ENCODE assay signal across 27 cellular contexts in the genomic region with DNA sequence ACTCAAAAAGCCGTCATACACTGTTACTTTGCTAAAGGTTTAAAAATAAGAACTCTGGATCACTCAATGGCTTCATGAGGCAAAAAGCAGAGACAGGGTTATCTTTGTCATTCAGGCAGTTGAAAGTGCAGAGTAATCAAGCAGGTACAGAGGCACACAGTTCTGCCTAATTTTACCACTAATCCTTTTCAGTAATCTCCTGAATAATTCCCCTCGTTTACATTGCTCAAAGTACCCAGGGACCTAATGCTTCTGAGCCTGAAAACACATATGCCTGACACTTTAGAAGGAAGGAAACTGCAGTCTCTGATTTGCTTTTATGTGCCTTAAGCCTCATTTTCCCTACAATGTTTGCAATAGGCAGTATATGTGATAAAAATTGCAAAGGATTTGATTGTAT.
"Had no signal": no experiment of that assay in that cellular context is flagged by ENCODE, and none has a peak within 500 bp of the region (broad histone marks: within the 10 kb centered on the region; RNA-seq: fewer than 3 reads in every experiment).

No MANE protein-coding gene starts in this region.

- H3K27me3 ChIP-seq: brain microvascular endothelial cell, cardiac muscle cell, Peyer's patch, SJCRH30 had no signal

- H3K27ac ChIP-seq: brain microvascular endothelial cell, cardiac muscle cell, Peyer's patch, RWPE1, SJCRH30, VCaP had no signal

- DNase-seq: activated CD4-positive, alpha-beta memory T cell treated with anti-CD3 and anti-CD28 coated beads, Interleukin-2, amount 10 ng/mL, durations not matched to agents 7 days and 5 days; activated CD4-positive, alpha-beta T cell treated with anti-CD3 and anti-CD28 coated beads for 36 hours; activated CD4-positive, alpha-beta T cell treated with anti-CD3 and anti-CD28 coated beads, Interleukin-2, amount 50 U/mL, for 1 hour; activated gamma-delta T cell; activated naive CD4-positive, alpha-beta T cell treated with anti-CD3 and anti-CD28 coated beads, Interleukin-2, amount 10 ng/mL, durations not matched to agents 7 days and 5 days; activated naive CD8-positive, alpha-beta T cell treated with anti-CD3 and anti-CD28 coated beads for 36 hours; activated T-cell treated with anti-CD3 and anti-CD28 coated beads for 4 hours; activated T-cell treated with anti-CD3 and anti-CD28 coated beads, Interleukin-2, amount 50 U/mL, for 48 hours; brain microvascular endothelial cell; NCI-H1048; NCI-H146; NCI-H1930; NCI-H2171; NCI-H2227 treated with DMSO at 0.1 percent for 48 hours; NCI-H446 treated with DMSO at 0.1 percent for 48 hours; NCI-H526; NCI-H774; NK-92 treated with Interleukin-12 subunit alpha and Interleukin-12 subunit beta, amount 100 ng/mL, for 24 hours; Peyer's patch; Right ventricle myocardium superior; SJCRH30; SK-N-SH; T-helper 1 cell had no signal

- H3K4me1 ChIP-seq: Peyer's patch had no signal

- ATAC-seq: activated CD4-positive, alpha-beta T cell treated with anti-CD3 and anti-CD28 coated beads for 36 hours; activated T-helper 17 cell treated with anti-CD3 and anti-CD28 coated beads, Interleukin-2, amount 50 U/mL, for 72 hours had no signal

- H3K9me3 ChIP-seq: Peyer's patch, SK-N-SH had no signal

- H3K4me3 ChIP-seq: cardiac muscle cell, Peyer's patch, SJCRH30 had no signal

- H3K36me3 ChIP-seq: brain microvascular endothelial cell, cardiac muscle cell, Peyer's patch, SJCRH30 had no signal

- H3K9ac ChIP-seq: SK-N-SH had no signal

- H3K4me2 ChIP-seq: SK-N-SH had no signal
